ENCODE assay signal across 21 cellular contexts in genomic region chr1:196733091-196733970, GRCh38. TPM values are rescaled to one million over a fixed set of nuclear protein-coding genes. Genes with fewer than 3 reads are reported as not detected.
A peak's percentile ranks its signal among the peaks of the same experiment; 100 is the strongest.
DNase-seq lines count a peak whose midpoint lies in the region; ATAC-seq and TF ChIP-seq lines count a peak whose summit lies in the region.
"Had no signal": no experiment of that assay in that cellular context is flagged by ENCODE, and none has a peak within 500 bp of the region (broad histone marks: within the 10 kb centered on the region; RNA-seq: fewer than 3 reads in every experiment).

No MANE protein-coding gene starts in this region.

- CTCF ChIA-PET in RWPE1 (lab: Yijun Ruan, JAX) = interaction anchor here (0.6 to 1.3 kb wide), 3 partner anchors 9 to 24 kb away, joined by 3 to 4 read pairs (median 3); no protein-coding TSS in a partner anchor

- ATAC-seq in esophagus mucosa (peak; percentile 63), GM18907 (IDR thresholded peaks at IDR 0.05; ENCODE audit: unreplicated experiment) (no peak)
- ATAC-seq: PC-3 had no signal

- H3K14ac ChIP-seq in mesenchymal stem cell (ENCODE audit: low read length in 2 of 2) = no peak overlapping the region

- H4K8ac ChIP-seq in mesenchymal stem cell (ENCODE audit: low read length) = no peak overlapping the region

- no peak overlapping the region for H3K18ac ChIP-seq in mesenchymal stem cell (ENCODE audit: low read depth in 1 of 2, low read length in 2 of 2)

- DNase-seq in amniotic epithelial cell (ENCODE audit: low read depth) = peak; percentile 14
- DNase-seq in mesenchymal stem cell = peak; percentile 26
- no peak for DNase-seq in RWPE1 (ENCODE audit: low spot score)
- no peak for DNase-seq in hippocampal formation (lab: John Stamatoyannopoulos, UW)
- DNase-seq in medulla oblongata (ENCODE audit: extremely low spot score) = no peak
- DNase-seq: ACHN, DMS79, IMR-90, NCI-H1048, NCI-H1436, NCI-H1930, NCI-H345, NCI-H524 treated with DMSO at 0.1 percent for 48 hours, PC-3 had no signal

- no peak overlapping the region for H3K4ac ChIP-seq in mesenchymal stem cell (ENCODE audit: low read depth in 1 of 2, low read length in 2 of 2)

- H2AFZ ChIP-seq in mesenchymal stem cell (ENCODE audit: low read depth, low read length) = no peak overlapping the region

- H2BK15ac ChIP-seq in mesenchymal stem cell (ENCODE audit: low read depth, poor library complexity, severe bottlenecking) = no peak overlapping the region

- H3K27ac ChIP-seq in mesenchymal stem cell (ENCODE audit: low read length, poor library complexity, severe bottlenecking) (no peak overlapping the region), RWPE1 (no peak overlapping the region)
- H3K27ac ChIP-seq: C4-2B, HL-60, SJSA1 had no signal

- TF ChIP-seq CTCF in RWPE1 (conservative IDR thresholded peaks at IDR 0.05; ENCODE audit: low read depth) = no peak

- H2AK5ac ChIP-seq in mesenchymal stem cell (ENCODE audit: low read length, severe bottlenecking) = no peak overlapping the region

- H3K27me3 ChIP-seq in mesenchymal stem cell (ENCODE audit: control insufficient read depth in 1 of 2, insufficient read depth in 1 of 2, low read length in 2 of 2) = no peaks in the 10 kb centered on the region
- H3K27me3 ChIP-seq: SJSA1 had no signal

- H3K36me3 ChIP-seq in mesenchymal stem cell (ENCODE audit: control insufficient read depth in 1 of 2, insufficient read depth in 2 of 2, low read depth in 1 of 2, low read length in 2 of 2) = peaks cover under 1 to 3% of the 10 kb centered on the region in 2 experiments

- H3K9ac ChIP-seq in mesenchymal stem cell (ENCODE audit: low read length) = no peak overlapping the region

- H3K9me3 ChIP-seq in mesenchymal stem cell (ENCODE audit: control insufficient read depth, low read length) = peaks cover 15% of the 10 kb centered on the region
- H3K9me3 ChIP-seq: SJSA1 had no signal

- no peak overlapping the region for H3K23ac ChIP-seq in mesenchymal stem cell (ENCODE audit: low read length in 2 of 2)

- no peak overlapping the region for H3K4me2 ChIP-seq in mesenchymal stem cell (ENCODE audit: low read length, poor library complexity, severe bottlenecking)

- H3K4me1 ChIP-seq in mesenchymal stem cell (ENCODE audit: control insufficient read depth, insufficient read depth, low read depth, low read length) = no peaks in the 10 kb centered on the region
- H3K4me1 ChIP-seq: SJSA1 had no signal

- H4K91ac ChIP-seq in mesenchymal stem cell (ENCODE audit: low read length) = no peak overlapping the region

- 85% methylated on average over 9 of the region's 11 CpGs for WGBS in mesenchymal stem cell

- H3K79me1 ChIP-seq in mesenchymal stem cell (replicated peaks; ENCODE audit: low read length, poor library complexity, severe bottlenecking) = peaks cover 8% of the 10 kb centered on the region

- H2BK12ac ChIP-seq in mesenchymal stem cell (ENCODE audit: low read length in 2 of 2) = no peak overlapping the region

- no peak overlapping the region for H3K4me3 ChIP-seq in mesenchymal stem cell (ENCODE audit: insufficient read depth in 1 of 2, low read depth in 1 of 2, low read length in 2 of 2)
- H3K4me3 ChIP-seq: SJSA1 had no signal

- POLR2A ChIA-PET in RWPE1 (lab: Yijun Ruan, JAX; ENCODE audit: low non-redundant PET) = no interaction called here

- H2BK5ac ChIP-seq in mesenchymal stem cell (ENCODE audit: low read depth, low read length, poor library complexity, severe bottlenecking) = no peak overlapping the region

- H2BK120ac ChIP-seq in mesenchymal stem cell (ENCODE audit: low read depth, low read length) = no peak overlapping the region

RNA-seq across cellular contexts. Expression of gene CFHR3, which starts 41.3 kb away (rescaled TPM):
- total RNA-seq in esophagus mucosa = 0.36 TPM
- 0.04 TPM for polyA plus RNA-seq in mesenchymal stem cell (2013, experiment 1 of 2)
- polyA plus RNA-seq in mesenchymal stem cell (2013, experiment 2 of 2) = 0.03 TPM
- total RNA-seq: G401, IMR-90, MCF 10A, PC-3, SJSA1 had no signal
- polyA plus RNA-seq: IMR-90 had no signal

Comparison
In these comparisons a context has a peak if more than half of its experiments do, and no peak if none do; other contexts are left out.
1. DNase-seq: peak in amniotic epithelial cell (single experiment) and mesenchymal stem cell (single experiment); none in RWPE1 (single experiment), hippocampal formation (0 of 2) and medulla oblongata (single experiment).